16 cellular contexts compared by ENCODE assay signal in genomic region chr2:159963700-159964099, GRCh38. TPM values are rescaled to one million over a fixed set of nuclear protein-coding genes. Genes with fewer than 3 reads are reported as not detected.
DNase-seq lines count a peak whose midpoint lies in the region; ATAC-seq and TF ChIP-seq lines count a peak whose summit lies in the region.
"Had no signal": no experiment of that assay in that cellular context is flagged by ENCODE, and none has a peak within 500 bp of the region (broad histone marks: within the 10 kb centered on the region; RNA-seq: fewer than 3 reads in every experiment).

No MANE protein-coding gene starts in this region.

- ATAC-seq in GM18502 (IDR thresholded peaks at IDR 0.05; ENCODE audit: poor library complexity, unreplicated experiment) (peak; percentile 89), GM19467 (IDR thresholded peaks at IDR 0.05; ENCODE audit: unreplicated experiment) (peak; percentile 56), HG02870 (IDR thresholded peaks at IDR 0.05; ENCODE audit: unreplicated experiment) (peak; percentile 87), HG03521 (IDR thresholded peaks at IDR 0.05; ENCODE audit: unreplicated experiment) (peak; percentile 52)

- H3K4me3 Mint-ChIP-seq in CD14-positive monocyte, result no peak overlapping the region

- no peak overlapping the region for H3K27ac ChIP-seq in prostate gland
- H3K27ac ChIP-seq: breast epithelium, VCaP had no signal

- H3K27me3 ChIP-seq in prostate gland (replicated peaks; ENCODE audit: insufficient read depth), result no peaks in the 10 kb centered on the region
- H3K27me3 ChIP-seq: breast epithelium had no signal

- no peaks in the 10 kb centered on the region for H3K9me3 ChIP-seq in prostate gland
- H3K9me3 ChIP-seq: breast epithelium had no signal

- H3K36me3 ChIP-seq in prostate gland, result no peaks in the 10 kb centered on the region
- H3K36me3 ChIP-seq: breast epithelium had no signal

- TF ChIP-seq CTCF in prostate gland (IDR thresholded peaks at IDR 0.05), result no peak
- TF ChIP-seq CTCF in CD14-positive monocyte (IDR thresholded peaks at IDR 0.05), result no peak
- TF ChIP-seq CTCF in GM13976 (IDR thresholded peaks at IDR 0.05; ENCODE audit: borderline replicate concordance, control extremely low read depth, extremely low read depth, insufficient read depth, missing control alignments), result no peak

- DNase-seq in prostate gland (ENCODE audit: low spot score) (no peak), CD14-positive monocyte (ENCODE audit: low spot score) (no peak), middle frontal gyrus (ENCODE audit: extremely low spot score, low spot score) (no peak), GM13976 (ENCODE audit: low spot score) (no peak)
- DNase-seq: KG1; mesendoderm; NCI-H345; SHP77 treated with DMSO at 0.1 percent for 48 hours; stimulated activated CD4-positive, alpha-beta T cell treated with anti-CD3 and anti-CD28 coated beads, Interleukin-4, amount 100 ng/mL, for 24 hours had no signal

- H3K9me3 Mint-ChIP-seq in CD14-positive monocyte, result peaks cover 0 to 3% (median 0%) of the 10 kb centered on the region in 7 donors
- H3K9me3 Mint-ChIP-seq: activated T-helper 2 cell treated with anti-CD3 and anti-CD28 coated beads, Interferon-gamma antibody, Interleukin-2, Interleukin-4, amounts not matched to agents 10 μg/mL and 5 μg/mL and 100 μg/mL, durations not matched to agents 14 hours and 24 hours and 36 hours had no signal

- intact Hi-C loops in prostate gland (cut with DNase I), result no loop called here
- intact Hi-C loops in CD14-positive monocyte (cut with micrococcal nuclease), result no loop called here

- no peak for TF ChIP-seq POLR2A in prostate gland (IDR thresholded peaks at IDR 0.05)

- 80% methylated on average over 7 of the region's 7 CpGs for WGBS in prostate gland

- in situ Hi-C loops in GM13976 (cut with MboI; ENCODE audit: low sequenced_read_pairs, unreplicated experiment), result no loop called here

- H3K36me3 Mint-ChIP-seq in CD14-positive monocyte, result no peaks in the 10 kb centered on the region

- H3K27ac Mint-ChIP-seq in CD14-positive monocyte, result no peak overlapping the region
- H3K27ac Mint-ChIP-seq: activated T-helper 2 cell treated with anti-CD3 and anti-CD28 coated beads, Interferon-gamma antibody, Interleukin-2, Interleukin-4, amounts not matched to agents 10 μg/mL and 5 μg/mL and 100 μg/mL, durations not matched to agents 14 hours and 24 hours and 36 hours had no signal

- H3K27me3 Mint-ChIP-seq in CD14-positive monocyte (ENCODE audit: low read depth in 3 of 3), result peaks cover 0 to 2% (median 0%) of the 10 kb centered on the region in 3 donors

- H3K4me1 ChIP-seq in prostate gland (replicated peaks), result no peaks in the 10 kb centered on the region
- H3K4me1 ChIP-seq: breast epithelium had no signal

- H3K4me1 Mint-ChIP-seq in CD14-positive monocyte, result peaks cover 29% of the 10 kb centered on the region

- H3K4me3 ChIP-seq in prostate gland, result no peak overlapping the region
- H3K4me3 ChIP-seq: breast epithelium had no signal

RNA-seq across cellular contexts. Expression of gene LY75, which starts 59.1 kb away (rescaled TPM):
- total RNA-seq in prostate gland, result 1 to 10 TPM; 1.8 to 1.9 TPM
- polyA plus RNA-seq in CD14-positive monocyte, result 10 to 100 TPM in 1 of 2 donors, 1 to 10 TPM in 1; 8.2 to 15.4 TPM
